Comparison of ENCODE assay signal across 18 cellular contexts in the genomic region with DNA sequence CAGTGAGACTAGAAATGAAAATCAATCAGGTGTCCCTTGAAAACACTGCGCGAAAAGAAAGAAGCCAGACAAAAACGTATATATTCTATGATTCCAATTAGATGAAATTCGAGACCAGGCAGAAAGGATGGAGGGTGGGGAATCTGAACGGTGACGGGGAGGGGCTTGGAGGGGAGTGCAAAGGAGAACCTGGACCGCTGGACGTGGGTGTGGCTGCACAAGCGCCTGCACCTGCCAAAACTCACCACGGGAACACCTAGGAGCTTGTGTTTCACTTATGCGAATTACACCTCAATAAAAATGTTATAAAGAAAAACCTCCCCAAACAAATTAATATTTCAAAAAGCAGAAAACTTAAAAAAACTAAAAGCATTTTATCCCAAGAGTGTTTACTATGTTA. TPM values are rescaled to one million over a fixed set of nuclear protein-coding genes. Genes with fewer than 3 reads are reported as not detected.
A peak's percentile ranks its signal among the peaks of the same experiment; 100 is the strongest.
DNase-seq lines count a peak whose midpoint lies in the region; ATAC-seq, FAIRE-seq and TF ChIP-seq lines count a peak whose summit lies in the region.
"Had no signal": no experiment of that assay in that cellular context is flagged by ENCODE, and none has a peak within 500 bp of the region (broad histone marks: within the 10 kb centered on the region; RNA-seq: fewer than 3 reads in every experiment).

No MANE protein-coding gene starts in this region.

- no peak for TF ChIP-seq CTCF in HEK293 (tag by site-specific recombination; IDR thresholded peaks at IDR 0.05)
- TF ChIP-seq CTCF in kidney (IDR thresholded peaks at IDR 0.05; ENCODE audit: borderline replicate concordance, extremely low read depth, insufficient read depth) = no peak

- no peaks in the 10 kb centered on the region for H3K9me3 ChIP-seq in HEK293 (ENCODE audit: control insufficient read depth, insufficient read depth, low read depth, low read length)
- no peaks in the 10 kb centered on the region for H3K9me3 ChIP-seq in kidney (ENCODE audit: control insufficient read depth in 1 of 2, low read length in 2 of 2)
- no peaks in the 10 kb centered on the region for H3K9me3 ChIP-seq in aorta (ENCODE audit: control insufficient read depth, low read length)

- no peak for DNase-seq in activated CD4-positive, alpha-beta T cell treated with anti-CD3 and anti-CD28 coated beads, Interleukin-2, amount 10 ng/mL, durations not matched to agents 7 days and 5 days
- no peak for DNase-seq in activated CD4-positive, alpha-beta T cell treated with anti-CD3 and anti-CD28 coated beads for 1 hour
- peak; percentile 17 for DNase-seq in NCI-H69 (lab: John Stamatoyannopoulos, UW)
- DNase-seq in kidney = peak; percentile 63
- no peak for DNase-seq in aorta
- DNase-seq in stimulated activated CD4-positive, alpha-beta T cell treated with anti-CD3 and anti-CD28 coated beads, Interleukin-15, amount 100 ng/mL, for 24 hours = no peak
- DNase-seq: C1 segment of cervical spinal cord, DMS79, H9, IMR-90, NCI-H1417 treated with DMSO at 0.1 percent for 48 hours, NCI-H774, PC-3, RPMI8226, SIG-M5 had no signal

- FAIRE-seq in kidney (lab: Jason Lieb, UNC) = no peak
- FAIRE-seq: HTR-8/SVneo had no signal

- peaks cover 9% of the 10 kb centered on the region for H3K36me3 Mint-ChIP-seq in activated CD4-positive, alpha-beta T cell treated with anti-CD3 and anti-CD28 coated beads, Interleukin-2, amount 10 ng/mL, durations not matched to agents 7 days and 5 days (ENCODE audit: low read depth)

- H3K4me3 Mint-ChIP-seq in activated CD4-positive, alpha-beta T cell treated with anti-CD3 and anti-CD28 coated beads, Interleukin-2, amount 10 ng/mL, durations not matched to agents 7 days and 5 days = no peak overlapping the region
- H3K4me3 Mint-ChIP-seq: H9 had no signal

- no peaks in the 10 kb centered on the region for H3K27me3 ChIP-seq in aorta (ENCODE audit: control insufficient read depth in 1 of 2, insufficient read depth in 2 of 2, low read length in 1 of 2)

- H3K27ac Mint-ChIP-seq in activated CD4-positive, alpha-beta T cell treated with anti-CD3 and anti-CD28 coated beads, Interleukin-2, amount 10 ng/mL, durations not matched to agents 7 days and 5 days = peak overlapping the region; percentile 51

- H3K9me3 Mint-ChIP-seq in activated CD4-positive, alpha-beta T cell treated with anti-CD3 and anti-CD28 coated beads, Interleukin-2, amount 10 ng/mL, durations not matched to agents 7 days and 5 days = no peaks in the 10 kb centered on the region
- H3K9me3 Mint-ChIP-seq: H9 had no signal

- no peaks in the 10 kb centered on the region for H3K27me3 Mint-ChIP-seq in activated CD4-positive, alpha-beta T cell treated with anti-CD3 and anti-CD28 coated beads, Interleukin-2, amount 10 ng/mL, durations not matched to agents 7 days and 5 days

- H3K4me1 ChIP-seq in HEK293 (ENCODE audit: control insufficient read depth, insufficient read depth, low read length) (peaks cover 7% of the 10 kb centered on the region), kidney (ENCODE audit: control insufficient read depth in 1 of 2, insufficient read depth in 1 of 2, low read depth in 1 of 2, low read length in 2 of 2) (peaks cover 20 to 31% of the 10 kb centered on the region in 2 donors), aorta (ENCODE audit: control insufficient read depth in 1 of 2, insufficient read depth in 2 of 2, low read length in 2 of 2) (no peaks in the 10 kb centered on the region)

- H3K27ac ChIP-seq in HEK293 (ENCODE audit: extremely low read depth, low read depth, low read length) (no peak overlapping the region), kidney (ENCODE audit: low read depth in 2 of 2, low read length in 2 of 2) (no peak overlapping the region), aorta (ENCODE audit: low read depth in 1 of 2, low read length in 2 of 2) (no peak overlapping the region)

- intact Hi-C loops in kidney (cut with DNase I) = no loop called here
- intact Hi-C loops in aorta (cut with DNase I) = no loop called here

- peaks cover 55% of the 10 kb centered on the region for H3K4me1 Mint-ChIP-seq in activated CD4-positive, alpha-beta T cell treated with anti-CD3 and anti-CD28 coated beads, Interleukin-2, amount 10 ng/mL, durations not matched to agents 7 days and 5 days

- ATAC-seq in aorta (ENCODE audit: low FRiP score) = no peak
- ATAC-seq: PC-3, SK-N-SH treated with all-trans-retinoic acid at 6 μM for 48 hours had no signal

- peaks cover 0 to 21% of the 10 kb centered on the region in 2 experiments; a peak in 2 of 3 replicates for H3K36me3 ChIP-seq in HEK293 (ENCODE audit: control insufficient read depth in 2 of 2, insufficient read depth in 1 of 2, low read length in 2 of 2)
- H3K36me3 ChIP-seq in kidney (ENCODE audit: control insufficient read depth in 1 of 2, insufficient read depth in 2 of 2, low read length in 2 of 2) = peaks cover 3 to 4% of the 10 kb centered on the region in 2 donors
- H3K36me3 ChIP-seq in aorta (ENCODE audit: control insufficient read depth in 1 of 2, insufficient read depth in 2 of 2, low read length in 1 of 2) = no peaks in the 10 kb centered on the region

- CTCF ChIA-PET in activated CD4-positive, alpha-beta T cell treated with anti-CD3 and anti-CD28 coated beads, Interleukin-2, amount 10 ng/mL, durations not matched to agents 7 days and 5 days (lab: Charles Lee) = interaction anchor here (0.6 to 1.0 kb wide), 2 partner anchors 536 to 569 kb away, joined by 3 to 8 read pairs; no protein-coding TSS in a partner anchor
- CTCF ChIA-PET in HEK293 (lab: Yijun Ruan, JAX) = interaction anchor here (0.5 to 1.1 kb wide), 2 partner anchors 16 to 44 kb away, joined by 4 to 6 read pairs; no protein-coding TSS in a partner anchor

- POLR2A ChIA-PET in activated CD4-positive, alpha-beta T cell treated with anti-CD3 and anti-CD28 coated beads, Interleukin-2, amount 10 ng/mL, durations not matched to agents 7 days and 5 days (lab: Charles Lee) = no interaction called here
- POLR2A ChIA-PET in HEK293 (lab: Yijun Ruan, JAX) = no interaction called here

- no peak overlapping the region for H3K9ac ChIP-seq in kidney (ENCODE audit: low read length in 2 of 2)

- 86 to 89% methylated on average over 11 of the region's 11 CpGs for WGBS in aorta, 2 donors

- no peak overlapping the region for H3K4me3 ChIP-seq in HEK293 (ENCODE audit: low read depth, low read length)
- no peak overlapping the region for H3K4me3 ChIP-seq in kidney (ENCODE audit: low read length in 2 of 2)
- no peak overlapping the region for H3K4me3 ChIP-seq in aorta (ENCODE audit: low read length in 2 of 2)

TF ChIP-seq in HEK293, 187 proteins besides CTCF, POLR2A, EP300 and RAD21 (continues in another document):
- TF ChIP-seq ZFHX2 (tag by site-specific recombination; conservative IDR thresholded peaks at IDR 0.05) = no peak
- no peak for TF ChIP-seq GLIS1 (tag by site-specific recombination; IDR thresholded peaks at IDR 0.05)
- no peak for TF ChIP-seq ZNF704 (tag by site-specific recombination; IDR thresholded peaks at IDR 0.05)
- no peak for TF ChIP-seq ZNF544 (tag by site-specific recombination; IDR thresholded peaks at IDR 0.05)
- TF ChIP-seq KLF1 (tag by site-specific recombination; IDR thresholded peaks at IDR 0.05) = peak; percentile 40; the same call in 1 of the 2 replicates

RNA-seq across cellular contexts. Expression of gene THAP4, which starts 21.9 kb away (rescaled TPM):
- total RNA-seq in activated CD4-positive, alpha-beta T cell treated with anti-CD3 and anti-CD28 coated beads, Interleukin-2, amount 10 ng/mL, durations not matched to agents 7 days and 5 days = 10 to 100 TPM; 35.4 to 37.0 TPM
- total RNA-seq in kidney = 68.0 TPM
- 184 TPM for polyA plus RNA-seq in kidney (ENCODE audit: insufficient read depth, low read depth, low replicate concordance)
- total RNA-seq in aorta = 10 to 100 TPM; 29.2 to 31.9 TPM
- polyA plus RNA-seq in aorta = 10 to 100 TPM; 24.3 to 41.5 TPM

RNA-seq across cellular contexts. Expression of gene ATG4B, which starts 22.5 kb away (rescaled TPM):
- 10 to 100 TPM; 75.0 to 88.3 TPM for total RNA-seq in activated CD4-positive, alpha-beta T cell treated with anti-CD3 and anti-CD28 coated beads, Interleukin-2, amount 10 ng/mL, durations not matched to agents 7 days and 5 days
- total RNA-seq in kidney = 81.0 TPM
- polyA plus RNA-seq in kidney (ENCODE audit: insufficient read depth, low read depth, low replicate concordance) = 56.6 TPM
- 10 to 100 TPM; 71.3 to 85.4 TPM for total RNA-seq in aorta
- 10 to 100 TPM; 30.4 to 77.3 TPM for polyA plus RNA-seq in aorta

RNA-seq across cellular contexts. Expression of gene BOK, which starts 56.5 kb away (rescaled TPM):
- not detected for total RNA-seq in activated CD4-positive, alpha-beta T cell treated with anti-CD3 and anti-CD28 coated beads, Interleukin-2, amount 10 ng/mL, durations not matched to agents 7 days and 5 days
- total RNA-seq in kidney = 28.8 TPM
- polyA plus RNA-seq in kidney (ENCODE audit: insufficient read depth, low read depth, low replicate concordance) = 22.9 TPM
- total RNA-seq in aorta = 10 to 100 TPM in 1 of 2 donors, 1 to 10 TPM in 1; 6.3 to 11.6 TPM
- 1 to 10 TPM; 3.1 to 4.7 TPM for polyA plus RNA-seq in aorta

Comparison
In these comparisons a context has a peak if more than half of its experiments do, and no peak if none do; other contexts are left out.
1. DNase-seq: peak in NCI-H69 (single experiment) and kidney (single experiment); none in activated CD4-positive, alpha-beta T cell treated with anti-CD3 and anti-CD28 coated beads, Interleukin-2, amount 10 ng/mL, durations not matched to agents 7 days and 5 days (single experiment), activated CD4-positive, alpha-beta T cell treated with anti-CD3 and anti-CD28 coated beads for 1 hour (single experiment), aorta (0 of 2) and stimulated activated CD4-positive, alpha-beta T cell treated with anti-CD3 and anti-CD28 coated beads, Interleukin-15, amount 100 ng/mL, for 24 hours (single experiment).
2. RNA of gene BOK, which starts 56.5 kb away (total RNA-seq): 28.8 TPM in kidney (single experiment) and 6.3 to 11.6 TPM in aorta; not detected in activated CD4-positive, alpha-beta T cell treated with anti-CD3 and anti-CD28 coated beads, Interleukin-2, amount 10 ng/mL, durations not matched to agents 7 days and 5 days; every median in the first group is over 4 times any median in the second.